25 cellular contexts compared by ENCODE assay signal in genomic region chr17:27921599-27921998, GRCh38.
"Had no signal": no experiment of that assay in that cellular context is flagged by ENCODE, and none has a peak within 500 bp of the region (broad histone marks: within the 10 kb centered on the region; RNA-seq: fewer than 3 reads in every experiment).

No MANE protein-coding gene starts in this region.

- FAIRE-seq: urothelium cell line had no signal

- H3K27ac ChIP-seq: stomach, suprapubic skin, testis, thoracic aorta, thyroid gland, tibial artery, tibial nerve, transverse colon, upper lobe of left lung, upper lobe of right lung, uterus, vagina had no signal

- DNase-seq: stimulated activated CD4-positive, alpha-beta T cell treated with anti-CD3 and anti-CD28 coated beads, Interleukin-2, amount 100 ng/mL, for 48 hours; stimulated activated CD4-positive, alpha-beta T cell treated with anti-CD3 and anti-CD28 coated beads, Interleukin-4, amount 100 ng/mL, for 1 hour; stimulated activated CD4-positive, alpha-beta T cell treated with anti-CD3 and anti-CD28 coated beads, Interleukin-4, amount 100 ng/mL, for 24 hours; stimulated activated CD8-positive, alpha-beta memory T cell treated with anti-CD3 and anti-CD28 coated beads, Interleukin-4, amount 100 ng/mL, for 48 hours; stimulated activated naive B cell treated with anti-CD40 and anti-IgM and Interleukin-4, amounts not matched to agents 10 μg/mL and 1 μg/mL and 100 μg/mL, for 72 hours; stimulated activated naive CD4-positive, alpha-beta T cell; stimulated activated naive CD4-positive, alpha-beta T cell treated with Interleukin-2 at 50 U/mL for 16 hours; stimulated activated naive CD8-positive, alpha-beta T cell treated with anti-CD3 and anti-CD28 coated beads, Interleukin-15, amount 100 ng/mL, for 72 hours; stimulated activated naive CD8-positive, alpha-beta T cell treated with anti-CD3 and anti-CD28 coated beads, Interleukin-15, Interleukin-2, amounts not matched to agents 100 U/mL and 50 U/mL, for 24 hours; stomach; substantia nigra; testis; thyroid gland; tibial artery; transverse colon; upper lobe of left lung; upper lobe of right lung; uterus had no signal

- H3K36me3 ChIP-seq: stomach, suprapubic skin, thoracic aorta, thyroid gland, tibial artery, tibial nerve, transverse colon, upper lobe of left lung, upper lobe of right lung, uterus, vagina had no signal

- H3K4me3 ChIP-seq: stomach, suprapubic skin, testis, thoracic aorta, thyroid gland, tibial artery, tibial nerve, transverse colon, upper lobe of left lung, upper lobe of right lung, uterus, vagina had no signal

- H3K9me3 ChIP-seq: suprapubic skin, testis, thyroid gland, tibial artery, transverse colon, upper lobe of left lung, upper lobe of right lung, uterus, vagina had no signal

- H3K4me1 ChIP-seq: stomach, suprapubic skin, thyroid gland, tibial artery, tibial nerve, transverse colon, upper lobe of left lung, upper lobe of right lung, uterus, vagina had no signal

- ATAC-seq: stimulated activated effector memory CD8-positive, alpha-beta T cell treated with anti-CD3 and anti-CD28 coated beads, Interleukin-12 subunit alpha, Interleukin-12 subunit beta, amount 100 ng/mL, for 72 hours; stimulated activated memory B cell treated with anti-CD40 and anti-IgM and Interleukin-4, amounts not matched to agents 10 μg/mL and 1 μg/mL and 100 μg/mL, for 72 hours; stimulated activated naive B cell treated with anti-CD40 and anti-IgM and Interleukin-4, amounts not matched to agents 10 μg/mL and 1 μg/mL and 100 μg/mL, for 72 hours; stimulated activated naive CD8-positive, alpha-beta T cell treated with anti-CD3 and anti-CD28 coated beads, Interleukin-15, amount 100 ng/mL, for 72 hours; stimulated activated naive CD8-positive, alpha-beta T cell treated with anti-CD3 and anti-CD28 coated beads, Interleukin-15, Interleukin-2, amounts not matched to agents 100 U/mL and 50 U/mL, for 24 hours; upper lobe of right lung had no signal
